Comparison of ENCODE assay signal across 8 cellular contexts in genomic region chr12:53268637-53269562, GRCh38. TPM values are rescaled to one million over a fixed set of nuclear protein-coding genes. Genes with fewer than 3 reads are reported as not detected.
DNase-seq lines count a peak whose midpoint lies in the region; ATAC-seq and TF ChIP-seq lines count a peak whose summit lies in the region.

No MANE protein-coding gene starts in this region.

- H3K27me3 ChIP-seq in kidney epithelial cell (ENCODE audit: control insufficient read depth, insufficient read depth, low read length): no peaks in the 10 kb centered on the region

- peak overlapping the region; percentile 99 for H3K27ac Mint-ChIP-seq in stimulated activated naive CD8-positive, alpha-beta T cell treated with anti-CD3 and anti-CD28 coated beads, Interleukin-15, Interleukin-2, amounts not matched to agents 100 ng/mL and 50 ng/mL, for 24 hours
- H3K27ac Mint-ChIP-seq in activated T-helper 1 cell treated with anti-CD3 and anti-CD28 coated beads, Interleukin-12 subunit alpha, Interleukin-12 subunit beta, Interleukin-2, Interleukin-4 antibody, amounts not matched to agents 30 ng/mL and 10 ng/mL and 1 ng/mL, durations not matched to agents 14 hours and 24 hours and 36 hours: peak overlapping the region; percentile 88
- peak overlapping the region; percentile 95 for H3K27ac Mint-ChIP-seq in type B pancreatic cell

- H3K4me3 ChIP-seq in kidney epithelial cell (ENCODE audit: low read depth, low read length): peak overlapping the region; percentile 79

- ATAC-seq in stimulated activated naive CD8-positive, alpha-beta T cell treated with anti-CD3 and anti-CD28 coated beads, Interleukin-15, Interleukin-2, amounts not matched to agents 100 U/mL and 50 U/mL, for 24 hours: no peak
- ATAC-seq in omental fat pad (ENCODE audit: low FRiP score): no peak

- no peak for DNase-seq in stimulated activated naive CD8-positive, alpha-beta T cell treated with anti-CD3 and anti-CD28 coated beads, Interleukin-15, Interleukin-2, amounts not matched to agents 100 U/mL and 50 U/mL, for 24 hours
- no peak for DNase-seq in activated T-helper 1 cell treated with anti-CD3 and anti-CD28 coated beads, Interleukin-12 subunit alpha, Interleukin-12 subunit beta, Interleukin-2, Interleukin-4 antibody, amounts not matched to agents 30 ng/mL and 10 ng/mL and 1 ng/mL, durations not matched to agents 14 hours and 24 hours and 36 hours (ENCODE audit: low spot score)
- DNase-seq in kidney epithelial cell (ENCODE audit: low read depth): no peak
- DNase-seq in type B pancreatic cell (ENCODE audit: extremely low spot score, unreplicated experiment): no peak
- DNase-seq in H4 (ENCODE audit: low spot score): no peak
- DNase-seq in omental fat pad (ENCODE audit: low spot score): no peak
- DNase-seq in occipital lobe (lab: John Stamatoyannopoulos, UW): no peak

- TF ChIP-seq CTCF in kidney epithelial cell (IDR thresholded peaks at IDR 0.05; ENCODE audit: insufficient read depth, low read length, poor library complexity, severe bottlenecking) (no peak), type B pancreatic cell (conservative IDR thresholded peaks at IDR 0.05) (no peak), omental fat pad (IDR thresholded peaks at IDR 0.05) (no peak)

- H3K36me3 ChIP-seq in kidney epithelial cell (ENCODE audit: control insufficient read depth, insufficient read depth, low read length): no peaks in the 10 kb centered on the region

- no peaks in the 10 kb centered on the region for H3K9me3 Mint-ChIP-seq in stimulated activated naive CD8-positive, alpha-beta T cell treated with anti-CD3 and anti-CD28 coated beads, Interleukin-15, Interleukin-2, amounts not matched to agents 100 ng/mL and 50 ng/mL, for 24 hours
- no peaks in the 10 kb centered on the region for H3K9me3 Mint-ChIP-seq in activated T-helper 1 cell treated with anti-CD3 and anti-CD28 coated beads, Interleukin-12 subunit alpha, Interleukin-12 subunit beta, Interleukin-2, Interleukin-4 antibody, amounts not matched to agents 30 ng/mL and 10 ng/mL and 1 ng/mL, durations not matched to agents 14 hours and 24 hours and 36 hours
- H3K9me3 Mint-ChIP-seq in type B pancreatic cell: no peaks in the 10 kb centered on the region

- H3K4me3 Mint-ChIP-seq in stimulated activated naive CD8-positive, alpha-beta T cell treated with anti-CD3 and anti-CD28 coated beads, Interleukin-15, Interleukin-2, amounts not matched to agents 100 ng/mL and 50 ng/mL, for 24 hours: peak overlapping the region; percentile 99
- peak overlapping the region; percentile 90 for H3K4me3 Mint-ChIP-seq in activated T-helper 1 cell treated with anti-CD3 and anti-CD28 coated beads, Interleukin-12 subunit alpha, Interleukin-12 subunit beta, Interleukin-2, Interleukin-4 antibody, amounts not matched to agents 30 ng/mL and 10 ng/mL and 1 ng/mL, durations not matched to agents 14 hours and 24 hours and 36 hours
- H3K4me3 Mint-ChIP-seq in type B pancreatic cell: peak overlapping the region; percentile 100

- no peaks in the 10 kb centered on the region for H3K27me3 Mint-ChIP-seq in stimulated activated naive CD8-positive, alpha-beta T cell treated with anti-CD3 and anti-CD28 coated beads, Interleukin-15, Interleukin-2, amounts not matched to agents 100 ng/mL and 50 ng/mL, for 24 hours
- no peaks in the 10 kb centered on the region for H3K27me3 Mint-ChIP-seq in activated T-helper 1 cell treated with anti-CD3 and anti-CD28 coated beads, Interleukin-12 subunit alpha, Interleukin-12 subunit beta, Interleukin-2, Interleukin-4 antibody, amounts not matched to agents 30 ng/mL and 10 ng/mL and 1 ng/mL, durations not matched to agents 14 hours and 24 hours and 36 hours (ENCODE audit: insufficient read depth)
- no peaks in the 10 kb centered on the region for H3K27me3 Mint-ChIP-seq in type B pancreatic cell

- H3K4me1 Mint-ChIP-seq in stimulated activated naive CD8-positive, alpha-beta T cell treated with anti-CD3 and anti-CD28 coated beads, Interleukin-15, Interleukin-2, amounts not matched to agents 100 ng/mL and 50 ng/mL, for 24 hours (ENCODE audit: low read depth): peaks cover 38% of the 10 kb centered on the region
- peaks cover 43% of the 10 kb centered on the region for H3K4me1 Mint-ChIP-seq in activated T-helper 1 cell treated with anti-CD3 and anti-CD28 coated beads, Interleukin-12 subunit alpha, Interleukin-12 subunit beta, Interleukin-2, Interleukin-4 antibody, amounts not matched to agents 30 ng/mL and 10 ng/mL and 1 ng/mL, durations not matched to agents 14 hours and 24 hours and 36 hours (ENCODE audit: low read depth)
- peaks cover 35% of the 10 kb centered on the region for H3K4me1 Mint-ChIP-seq in type B pancreatic cell (ENCODE audit: unreplicated experiment)

- H3K36me3 Mint-ChIP-seq in stimulated activated naive CD8-positive, alpha-beta T cell treated with anti-CD3 and anti-CD28 coated beads, Interleukin-15, Interleukin-2, amounts not matched to agents 100 ng/mL and 50 ng/mL, for 24 hours (ENCODE audit: low read depth): peaks cover 41% of the 10 kb centered on the region
- peaks cover 11% of the 10 kb centered on the region for H3K36me3 Mint-ChIP-seq in activated T-helper 1 cell treated with anti-CD3 and anti-CD28 coated beads, Interleukin-12 subunit alpha, Interleukin-12 subunit beta, Interleukin-2, Interleukin-4 antibody, amounts not matched to agents 30 ng/mL and 10 ng/mL and 1 ng/mL, durations not matched to agents 14 hours and 24 hours and 36 hours (ENCODE audit: low read depth)
- peaks cover 9% of the 10 kb centered on the region for H3K36me3 Mint-ChIP-seq in type B pancreatic cell

- intact Hi-C loops in activated T-helper 1 cell treated with anti-CD3 and anti-CD28 coated beads, Interleukin-12 subunit alpha, Interleukin-12 subunit beta, Interleukin-2, Interleukin-4 antibody, amounts not matched to agents 30 ng/mL and 10 ng/mL and 1 ng/mL, durations not matched to agents 14 hours and 24 hours and 36 hours (cut with micrococcal nuclease): loop anchor here (1.0 to 2.0 kb wide), 13 partner anchors 17 to 263 kb away; partner anchors contain the start of genes AAAS, CSAD, EIF4B and MYG1

RNA-seq across cellular contexts. Expression of gene ESPL1, which starts 0.8 kb away (rescaled TPM):
- 61.2 and 68.4 TPM in 2 replicates for total RNA-seq in activated T-helper 1 cell treated with anti-CD3 and anti-CD28 coated beads, Interleukin-12 subunit alpha, Interleukin-12 subunit beta, Interleukin-2, Interleukin-4 antibody, amounts not matched to agents 30 ng/mL and 10 ng/mL and 1 ng/mL, durations not matched to agents 14 hours and 24 hours and 36 hours
- total RNA-seq in kidney epithelial cell (2.2 and 4.0 TPM in 2 replicates), type B pancreatic cell (ENCODE audit: low replicate concordance) (35.1 and 50.0 TPM in 2 replicates), omental fat pad (1 to 10 TPM in 1 of 4 donors, under 1 TPM in 3; 0.63 to 2.0 (median 0.90) TPM), occipital lobe (1.7 TPM)
- total RNA-seq in H4 (2014; rRNA removed; shearing (Covaris generic)): 7.8 and 22.6 TPM in 2 replicates

RNA-seq across cellular contexts. Expression of gene PFDN5, which starts 26.4 kb away (rescaled TPM):
- 344 and 350 TPM in 2 replicates for total RNA-seq in activated T-helper 1 cell treated with anti-CD3 and anti-CD28 coated beads, Interleukin-12 subunit alpha, Interleukin-12 subunit beta, Interleukin-2, Interleukin-4 antibody, amounts not matched to agents 30 ng/mL and 10 ng/mL and 1 ng/mL, durations not matched to agents 14 hours and 24 hours and 36 hours
- total RNA-seq in kidney epithelial cell (291 and 301 TPM in 2 replicates), type B pancreatic cell (ENCODE audit: low replicate concordance) (316 and 336 TPM in 2 replicates), omental fat pad (100 to 1,000 TPM; 527 to 674 (median 592) TPM), occipital lobe (423 TPM)
- 462 and 537 TPM in 2 replicates for total RNA-seq in H4 (2014; rRNA removed; shearing (Covaris generic))

RNA-seq across cellular contexts. Expression of gene MYG1, which starts 30.6 kb away (rescaled TPM):
- total RNA-seq in activated T-helper 1 cell treated with anti-CD3 and anti-CD28 coated beads, Interleukin-12 subunit alpha, Interleukin-12 subunit beta, Interleukin-2, Interleukin-4 antibody, amounts not matched to agents 30 ng/mL and 10 ng/mL and 1 ng/mL, durations not matched to agents 14 hours and 24 hours and 36 hours: 107 and 111 TPM in 2 replicates
- 73.1 and 75.3 TPM in 2 replicates for total RNA-seq in kidney epithelial cell
- total RNA-seq in type B pancreatic cell (ENCODE audit: low replicate concordance): 44.3 and 58.6 TPM in 2 replicates
- 80.2 and 82.8 TPM in 2 replicates for total RNA-seq in H4 (2014; rRNA removed; shearing (Covaris generic))
- 10 to 100 TPM; 33.9 to 42.6 (median 35.7) TPM for total RNA-seq in omental fat pad
- 39.5 TPM for total RNA-seq in occipital lobe

RNA-seq across cellular contexts. Expression of gene RARG, which starts 36.9 kb away (rescaled TPM):
- 58.6 and 61.6 TPM in 2 replicates for total RNA-seq in activated T-helper 1 cell treated with anti-CD3 and anti-CD28 coated beads, Interleukin-12 subunit alpha, Interleukin-12 subunit beta, Interleukin-2, Interleukin-4 antibody, amounts not matched to agents 30 ng/mL and 10 ng/mL and 1 ng/mL, durations not matched to agents 14 hours and 24 hours and 36 hours
- total RNA-seq in kidney epithelial cell: 6.1 and 6.9 TPM in 2 replicates
- 74.5 and 89.9 TPM in 2 replicates for total RNA-seq in type B pancreatic cell (ENCODE audit: low replicate concordance)
- 20.0 and 24.2 TPM in 2 replicates for total RNA-seq in H4 (2014; rRNA removed; shearing (Covaris generic))
- total RNA-seq in omental fat pad: 10 to 100 TPM in 3 of 4 donors, 1 to 10 TPM in 1; 4.3 to 23.5 (median 13.2) TPM
- total RNA-seq in occipital lobe: 7.6 TPM

RNA-seq across cellular contexts. Expression of gene AAAS, which starts 52.5 kb away (rescaled TPM):
- total RNA-seq in activated T-helper 1 cell treated with anti-CD3 and anti-CD28 coated beads, Interleukin-12 subunit alpha, Interleukin-12 subunit beta, Interleukin-2, Interleukin-4 antibody, amounts not matched to agents 30 ng/mL and 10 ng/mL and 1 ng/mL, durations not matched to agents 14 hours and 24 hours and 36 hours: 81.4 and 85.7 TPM in 2 replicates
- total RNA-seq in kidney epithelial cell: 56.3 and 62.3 TPM in 2 replicates
- 54.7 and 75.4 TPM in 2 replicates for total RNA-seq in type B pancreatic cell (ENCODE audit: low replicate concordance)
- 57.0 and 74.6 TPM in 2 replicates for total RNA-seq in H4 (2014; rRNA removed; shearing (Covaris generic))
- total RNA-seq in omental fat pad: 10 to 100 TPM; 28.7 to 43.2 (median 38.6) TPM
- total RNA-seq in occipital lobe: 28.9 TPM
